Comparison of ENCODE assay signal across 14 cellular contexts in the genomic region with DNA sequence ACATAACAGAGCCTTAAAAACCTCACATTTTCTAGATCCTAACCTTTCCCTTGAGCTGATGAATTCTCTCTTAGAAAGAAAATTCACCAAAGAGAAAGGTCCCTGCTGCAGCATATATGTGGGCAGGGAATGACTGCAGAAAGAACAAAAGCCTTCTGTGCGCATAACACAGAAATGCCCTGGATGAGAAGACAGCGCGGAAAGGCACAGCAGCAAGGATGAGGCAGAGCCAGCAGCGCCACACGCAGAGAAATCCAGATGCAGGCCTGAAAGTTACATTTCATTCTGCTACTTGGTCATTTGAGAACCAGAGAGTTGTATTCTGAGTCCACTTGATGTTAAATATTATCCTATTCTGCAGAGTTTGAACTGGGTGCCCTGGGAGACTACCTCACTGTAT.
"Had no signal": no experiment of that assay in that cellular context is flagged by ENCODE, and none has a peak within 500 bp of the region (broad histone marks: within the 10 kb centered on the region; RNA-seq: fewer than 3 reads in every experiment).

No MANE protein-coding gene starts in this region.

- H3K36me3 ChIP-seq: gastrocnemius medialis, lower lobe of right lung, upper lobe of left lung had no signal

- H3K27me3 ChIP-seq: gastrocnemius medialis, hepatocyte, upper lobe of left lung had no signal

- DNase-seq: activated CD4-positive, alpha-beta T cell treated with anti-CD3 and anti-CD28 coated beads, Interleukin-2, amount 50 U/mL, for 4 hours; activated CD4-positive, CD25-positive, alpha-beta regulatory T cell treated with anti-CD3 and anti-CD28 coated beads, Interleukin-2, amount 50 U/mL, for 72 hours; activated effector memory CD4-positive, alpha-beta T cell treated with anti-CD3 and anti-CD28 coated beads, Interleukin-2, amount 50 U/mL, for 16 hours; activated T-cell treated with anti-CD3 and anti-CD28 coated beads, Interleukin-2, amount 50 U/mL, for 24 hours; amniotic stem cell; gastrocnemius medialis; left cardiac atrium; lower lobe of right lung; mucosa of descending colon; retina; T-helper 9 cell; upper lobe of left lung had no signal

- H3K9me3 ChIP-seq: gastrocnemius medialis, lower lobe of right lung, mucosa of descending colon, upper lobe of left lung had no signal

- H3K4me3 ChIP-seq: gastrocnemius medialis, hepatocyte, lower lobe of right lung, mucosa of descending colon, skin epidermis, upper lobe of left lung had no signal

- H3K27ac ChIP-seq: gastrocnemius medialis, hepatocyte, lower lobe of right lung, skin epidermis, upper lobe of left lung had no signal
